Comparison of ENCODE assay signal across 8 cellular contexts in the genomic region with DNA sequence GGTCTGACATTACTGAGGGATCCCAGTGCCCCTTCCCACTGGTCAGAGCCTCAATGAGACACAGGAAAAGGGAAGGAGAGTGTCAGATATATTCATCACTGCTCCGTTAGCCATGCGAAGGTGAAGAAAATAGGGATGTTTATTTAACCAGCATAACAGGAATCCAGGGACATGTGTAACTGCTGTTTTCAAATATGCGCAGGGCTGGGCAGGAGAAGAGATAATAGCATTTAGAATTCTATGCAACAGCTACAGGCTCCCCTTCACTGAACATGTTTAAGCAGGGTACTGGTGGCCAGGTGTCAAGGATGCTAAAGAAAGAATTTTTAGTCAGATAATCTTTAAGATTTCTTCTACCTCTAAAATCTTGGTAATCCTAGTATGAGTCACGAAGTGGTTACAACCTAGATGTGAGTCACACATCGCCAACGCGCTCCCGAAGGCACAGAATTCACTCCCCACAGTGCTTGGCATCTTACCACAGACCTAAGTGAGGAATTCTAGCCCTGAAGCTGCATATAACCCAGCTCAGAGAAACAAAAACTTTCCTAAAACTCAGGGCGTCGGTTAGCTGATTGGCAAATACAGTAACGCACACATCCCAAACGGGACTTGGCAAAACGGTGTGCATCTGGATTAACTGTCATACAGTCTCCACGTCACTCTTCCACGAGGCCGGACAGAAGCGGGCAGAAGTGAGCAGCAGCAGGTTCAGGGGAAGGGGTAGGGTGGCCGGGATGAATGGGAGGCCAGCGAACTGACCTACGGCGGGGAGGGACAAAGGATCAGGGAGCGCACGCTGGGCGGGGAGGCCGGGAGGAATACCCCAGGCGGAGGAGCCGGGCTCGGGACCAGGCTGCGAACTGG. TPM values are rescaled to one million over a fixed set of nuclear protein-coding genes. Genes with fewer than 3 reads are reported as not detected.
A peak's percentile ranks its signal among the peaks of the same experiment; 100 is the strongest.
DNase-seq lines count a peak whose midpoint lies in the region; TF ChIP-seq lines count a peak whose summit lies in the region.

No MANE protein-coding gene starts in this region.

- peak overlapping the region; percentile 77 for H2AFZ ChIP-seq in GM23248

- no peaks in the 10 kb centered on the region for H4K20me1 ChIP-seq in GM23248 (ENCODE audit: insufficient read depth)

- H3K36me3 ChIP-seq in GM23248 (ENCODE audit: low read depth), result no peaks in the 10 kb centered on the region
- no peaks in the 10 kb centered on the region for H3K36me3 ChIP-seq in skeletal muscle tissue (ENCODE audit: control insufficient read depth in 3 of 3, insufficient read depth in 3 of 3, low read length in 3 of 3)

- H3K4me3 ChIP-seq in GM23248, result peak overlapping the region; percentile 84
- H3K4me3 ChIP-seq in skeletal muscle tissue (ENCODE audit: low read length in 3 of 3), result peak overlapping the region; percentile 79 to 87 (median 81)

- H3K9me3 ChIP-seq in GM23248 (ENCODE audit: low read depth) (no peaks in the 10 kb centered on the region), skeletal muscle tissue (ENCODE audit: control insufficient read depth in 3 of 3, low read length in 3 of 3) (no peaks in the 10 kb centered on the region)

- peaks cover 42% of the 10 kb centered on the region for H3K79me2 ChIP-seq in GM23248 (ENCODE audit: insufficient read depth)

- H3K9me2 ChIP-seq in GM23248 (ENCODE audit: insufficient read depth), result no peaks in the 10 kb centered on the region

- peaks cover 35% of the 10 kb centered on the region for H3K4me1 ChIP-seq in GM23248 (ENCODE audit: insufficient read depth)
- peaks cover 11 to 35% (median 20%) of the 10 kb centered on the region in 3 donors for H3K4me1 ChIP-seq in skeletal muscle tissue (ENCODE audit: control insufficient read depth in 3 of 3, insufficient read depth in 3 of 3, low read length in 3 of 3)

- peak overlapping the region; percentile 91 for H3K27ac ChIP-seq in GM23248
- peak overlapping the region; percentile 87 for H3K27ac ChIP-seq in skeletal muscle tissue (ENCODE audit: low read depth, low read length)

- peak overlapping the region; percentile 90 for H3K9ac ChIP-seq in GM23248
- H3K9ac ChIP-seq in skeletal muscle tissue (ENCODE audit: low read depth in 1 of 3, low read length in 3 of 3), result peak overlapping the region; percentile 84 to 86 (median 85)

- in situ Hi-C loops in GM23248 (cut with MboI), result no loop called here
- in situ Hi-C loops in T47D (cut with HindIII; ENCODE audit: low pct_unique_long_range_greater_than_20kb, low sequenced_read_pairs), result no loop called here

- WGBS in GM23248 (ENCODE audit: low coverage in 1 of 2, low lambda C conversion rate in 2 of 2, missing lambda C conversion rate in 2 of 2), 2 experiments, result 1 to 3% methylated on average over 25 to 29 of the region's 29 CpGs

- H3K4me2 ChIP-seq in GM23248 (ENCODE audit: unreplicated experiment), result peak overlapping the region; percentile 82

- no peaks in the 10 kb centered on the region for H3K27me3 ChIP-seq in GM23248 (replicated peaks; ENCODE audit: insufficient read depth)
- H3K27me3 ChIP-seq in skeletal muscle tissue (ENCODE audit: control insufficient read depth in 3 of 3, insufficient read depth in 3 of 3, low read length in 3 of 3), result no peaks in the 10 kb centered on the region

- peak; percentile 98 for DNase-seq in EH (ENCODE audit: low read depth)
- peak; percentile 99 for DNase-seq in GM23248
- DNase-seq in T-helper 9 cell, result peak; percentile 17
- DNase-seq in T47D (ENCODE audit: low read depth in 1 of 2, low spot score in 1 of 2), result peak; percentile 57 to 74
- peak; percentile 51 for DNase-seq in iPS-NIHi11 (ENCODE audit: low spot score)
- no peak for DNase-seq in HuH-7 (ENCODE audit: low spot score)

- peaks cover 44% of the 10 kb centered on the region for H3F3A ChIP-seq in GM23248 (ENCODE audit: insufficient read depth)

- 0 out of 2 replicates have a peak, but pooled peaks have one; percentile 9 for TF ChIP-seq CTCF in LNCAP (IDR thresholded peaks at IDR 0.05)

RNA-seq across cellular contexts. Expression of gene CTNNAL1, which starts 1.1 kb away (rescaled TPM):
- 97.9 and 103 TPM in 2 replicates for total RNA-seq in GM23248 (2014; rRNA removed; shearing (Covaris generic))
- 111 and 119 TPM in 2 replicates for polyA plus RNA-seq in GM23248 (2016; fragmentation: Nextera tagmentation; extraction: Ambion mirVana)
- 24.5 TPM for total RNA-seq in skeletal muscle tissue
